23 cellular contexts compared by ENCODE assay signal in genomic region chr13:112579310-112579843, GRCh38.
"Had no signal": no experiment of that assay in that cellular context is flagged by ENCODE, and none has a peak within 500 bp of the region (broad histone marks: within the 10 kb centered on the region; RNA-seq: fewer than 3 reads in every experiment).

No MANE protein-coding gene starts in this region.

- DNase-seq: activated CD4-positive, alpha-beta T cell treated with anti-CD3 and anti-CD28 coated beads, Interleukin-2, amount 10 ng/mL, durations not matched to agents 24 days and 14 days; activated CD4-positive, alpha-beta T cell treated with anti-CD3 and anti-CD28 coated beads, Interleukin-2, amount 50 U/mL, for 4 hours; activated CD8-positive, alpha-beta T cell treated with anti-CD3 and anti-CD28 coated beads for 36 hours; activated gamma-delta T cell; activated naive CD4-positive, alpha-beta T cell treated with anti-CD3 and anti-CD28 coated beads for 36 hours; activated T-cell treated with anti-CD3 and anti-CD28 coated beads, Interleukin-2, amount 50 U/mL, for 1 hour; adrenal gland; body of pancreas; NCI-H1092 treated with DMSO at 0.1 percent for 48 hours; NCI-H146; NCI-H187; NCI-H2029 treated with DMSO at 0.1 percent for 48 hours; NCI-H2171 treated with DMSO at 0.1 percent for 48 hours; NCI-H2227 treated with DMSO at 0.1 percent for 48 hours; NCI-H446; NCI-H510A treated with DMSO at 0.1 percent for 48 hours; NCI-H526 treated with DMSO at 0.1 percent for 48 hours; SHP77 treated with DMSO at 0.1 percent for 48 hours; SK-N-SH had no signal

- H3K4me1 ChIP-seq: breast epithelium had no signal

- H3K27me3 ChIP-seq: adrenal gland, body of pancreas, breast epithelium, SJSA1 had no signal

- FAIRE-seq: astrocyte, TTC549 had no signal

- H3K36me3 ChIP-seq: adrenal gland, breast epithelium had no signal

- H3K4me2 ChIP-seq: SK-N-SH had no signal

- H3K27ac ChIP-seq: adrenal gland, body of pancreas, breast epithelium, SJSA1 had no signal

- H3K9ac ChIP-seq: SK-N-SH had no signal

- H3K4me3 ChIP-seq: adrenal gland, body of pancreas, breast epithelium, SJSA1 had no signal

- H3K9me3 ChIP-seq: adrenal gland, body of pancreas, breast epithelium, SK-N-SH had no signal
